Comparison of ENCODE assay signal across 20 cellular contexts in the genomic region with DNA sequence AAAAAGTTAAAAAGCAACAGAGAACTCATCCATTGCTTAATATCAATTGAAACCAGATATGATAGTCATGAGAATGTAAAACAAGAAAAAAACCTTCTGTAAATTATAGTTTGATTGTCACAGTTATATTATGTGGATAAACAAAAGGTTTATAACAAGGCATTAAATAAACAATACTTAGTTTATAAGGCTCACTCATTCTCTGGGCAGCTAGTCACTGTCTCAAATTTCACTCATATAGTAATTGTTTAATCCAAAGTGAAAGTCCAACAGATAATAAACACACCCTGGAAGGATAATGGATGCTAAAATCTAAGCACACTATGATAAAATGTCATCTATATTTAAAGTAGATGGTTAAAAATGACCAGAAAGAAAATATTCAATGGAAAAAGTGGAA.
"Had no signal": no experiment of that assay in that cellular context is flagged by ENCODE, and none has a peak within 500 bp of the region (broad histone marks: within the 10 kb centered on the region; RNA-seq: fewer than 3 reads in every experiment).

No MANE protein-coding gene starts in this region.

- H3K27me3 Mint-ChIP-seq: activated CD4-positive, alpha-beta memory T cell treated with anti-CD3 and anti-CD28 coated beads, Interleukin-2, amount 10 ng/mL, durations not matched to agents 7 days and 5 days; activated CD4-positive, alpha-beta T cell treated with anti-CD3 and anti-CD28 coated beads, Interleukin-2, amount 10 ng/mL, durations not matched to agents 24 days and 14 days; activated naive CD8-positive, alpha-beta T cell treated with anti-CD3 and anti-CD28 coated beads, Interleukin-2, amount 50 U/mL, for 24 hours; brain; natural killer cell treated with Interleukin-12 subunit alpha and Interleukin-12 subunit beta and Interleukin-15 and Interleukin-18, amount 100 ng/mL, for 72 hours; T-helper 17 cell had no signal

- H3K4me3 ChIP-seq: ovary, psoas muscle, right atrium auricular region, transverse colon had no signal

- H3K4me1 Mint-ChIP-seq: activated CD4-positive, alpha-beta memory T cell treated with anti-CD3 and anti-CD28 coated beads, Interleukin-2, amount 10 ng/mL, durations not matched to agents 7 days and 5 days; activated CD4-positive, alpha-beta T cell treated with anti-CD3 and anti-CD28 coated beads, Interleukin-2, amount 10 ng/mL, durations not matched to agents 24 days and 14 days; brain; T-helper 17 cell had no signal

- DNase-seq: activated CD4-positive, alpha-beta memory T cell treated with anti-CD3 and anti-CD28 coated beads, Interleukin-2, amount 10 ng/mL, durations not matched to agents 7 days and 5 days; activated CD4-positive, alpha-beta T cell treated with anti-CD3 and anti-CD28 coated beads, Interleukin-2, amount 10 ng/mL, durations not matched to agents 24 days and 14 days; activated CD4-positive, CD25-positive, alpha-beta regulatory T cell; activated gamma-delta T cell; activated naive CD4-positive, alpha-beta T cell treated with anti-CD3 and anti-CD28 coated beads, Interleukin-2, amount 50 U/mL, for 16 hours; activated naive CD8-positive, alpha-beta T cell treated with anti-CD3 and anti-CD28 coated beads, Interleukin-2, amount 50 U/mL, for 24 hours; activated T-cell treated with anti-CD3 and anti-CD28 coated beads, Interleukin-2, amount 50 U/mL, for 72 hours; anterior cingulate cortex; hippocampal formation; midbrain; ovary; psoas muscle; stimulated activated CD4-positive, alpha-beta T cell treated with anti-CD3 and anti-CD28 coated beads, Interleukin-4, amount 100 ng/mL, for 24 hours; stimulated activated naive CD4-positive, alpha-beta T cell treated with Interleukin-2 at 50 U/mL for 16 hours; T-helper 17 cell; transverse colon had no signal

- H3K36me3 ChIP-seq: neutrophil, ovary, right atrium auricular region had no signal

- H3K27ac ChIP-seq: neutrophil, ovary had no signal

- H3K4me1 ChIP-seq: transverse colon had no signal

- H3K9me3 Mint-ChIP-seq: activated CD4-positive, alpha-beta memory T cell treated with anti-CD3 and anti-CD28 coated beads, Interleukin-2, amount 10 ng/mL, durations not matched to agents 7 days and 5 days; natural killer cell treated with Interleukin-12 subunit alpha and Interleukin-12 subunit beta and Interleukin-15 and Interleukin-18, amount 100 ng/mL, for 72 hours had no signal

- H3K4me3 Mint-ChIP-seq: activated CD4-positive, alpha-beta memory T cell treated with anti-CD3 and anti-CD28 coated beads, Interleukin-2, amount 10 ng/mL, durations not matched to agents 7 days and 5 days; activated CD4-positive, alpha-beta T cell treated with anti-CD3 and anti-CD28 coated beads, Interleukin-2, amount 10 ng/mL, durations not matched to agents 24 days and 14 days; activated naive CD8-positive, alpha-beta T cell treated with anti-CD3 and anti-CD28 coated beads, Interleukin-2, amount 50 U/mL, for 24 hours; activated T-cell treated with anti-CD3 and anti-CD28 coated beads, Interleukin-2, amount 50 U/mL, for 72 hours; brain; natural killer cell treated with Interleukin-12 subunit alpha and Interleukin-12 subunit beta and Interleukin-15 and Interleukin-18, amount 100 ng/mL, for 72 hours; T-helper 17 cell had no signal

- H3K27me3 ChIP-seq: neutrophil, ovary, right atrium auricular region, transverse colon had no signal

- ATAC-seq: activated naive CD8-positive, alpha-beta T cell treated with anti-CD3 and anti-CD28 coated beads, Interleukin-2, amount 50 U/mL, for 24 hours; activated T-cell treated with anti-CD3 and anti-CD28 coated beads, Interleukin-2, amount 50 U/mL, for 72 hours; natural killer cell treated with Interleukin-12 subunit alpha and Interleukin-12 subunit beta and Interleukin-15 and Interleukin-18, amount 100 ng/mL, for 72 hours; T-helper 17 cell had no signal

- H3K27ac Mint-ChIP-seq: activated CD4-positive, alpha-beta memory T cell treated with anti-CD3 and anti-CD28 coated beads, Interleukin-2, amount 10 ng/mL, durations not matched to agents 7 days and 5 days; activated CD4-positive, alpha-beta T cell treated with anti-CD3 and anti-CD28 coated beads, Interleukin-2, amount 10 ng/mL, durations not matched to agents 24 days and 14 days; activated naive CD8-positive, alpha-beta T cell treated with anti-CD3 and anti-CD28 coated beads, Interleukin-2, amount 50 U/mL, for 24 hours; activated T-cell treated with anti-CD3 and anti-CD28 coated beads, Interleukin-2, amount 50 U/mL, for 72 hours; brain; natural killer cell treated with Interleukin-12 subunit alpha and Interleukin-12 subunit beta and Interleukin-15 and Interleukin-18, amount 100 ng/mL, for 72 hours; T-helper 17 cell had no signal

- H3K9me3 ChIP-seq: neutrophil, ovary, transverse colon had no signal
